ENCODE assay signal across 15 cellular contexts in the genomic region with DNA sequence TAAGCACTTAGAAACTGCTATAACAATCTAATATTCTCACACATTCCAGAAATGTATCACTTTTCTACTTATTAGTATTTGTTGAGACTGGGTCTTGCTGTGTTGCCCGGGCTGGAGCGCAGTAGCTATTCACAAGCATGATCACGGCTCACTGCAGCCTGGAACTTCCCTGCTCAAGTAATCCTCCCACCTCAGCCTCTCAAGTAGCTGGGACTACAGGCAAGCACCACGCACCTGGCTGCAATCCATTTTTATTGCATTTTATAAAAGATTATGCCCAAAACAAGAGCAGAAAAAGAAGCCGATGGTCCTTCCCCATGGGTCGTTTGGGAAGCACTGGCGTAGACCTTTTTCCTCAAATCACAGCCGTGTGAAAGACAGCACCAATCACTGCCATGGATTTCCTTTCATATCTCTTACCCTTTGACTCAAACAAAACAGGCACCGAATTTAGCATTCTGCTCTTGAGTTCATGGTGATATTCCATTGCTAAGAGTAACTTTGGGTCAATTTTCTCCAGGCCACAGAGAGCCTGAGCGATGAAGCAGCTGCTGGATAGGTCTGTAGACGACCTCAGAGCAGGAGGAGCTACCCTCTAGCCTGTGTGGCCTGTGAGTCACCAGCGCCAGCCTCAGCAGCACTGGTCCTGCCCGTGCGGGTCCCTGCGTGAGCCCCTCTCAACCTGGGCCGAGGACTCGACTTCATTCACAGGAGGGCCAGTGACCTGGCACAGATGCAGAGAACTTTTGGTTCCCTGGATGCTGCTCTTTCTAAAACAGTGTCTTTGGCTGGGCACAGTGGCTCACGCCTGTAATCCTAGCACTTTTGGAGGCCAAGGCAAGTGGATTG.
DNase-seq lines count a peak whose midpoint lies in the region; ATAC-seq and TF ChIP-seq lines count a peak whose summit lies in the region.
"Had no signal": no experiment of that assay in that cellular context is flagged by ENCODE, and none has a peak within 500 bp of the region (broad histone marks: within the 10 kb centered on the region; RNA-seq: fewer than 3 reads in every experiment).

No MANE protein-coding gene starts in this region.

- no peak overlapping the region for H3K4me3 ChIP-seq in CD4-positive, CD25-positive, alpha-beta regulatory T cell (ENCODE audit: low read depth, low read length)
- no peak overlapping the region for H3K4me3 ChIP-seq in OCI-LY7 (ENCODE audit: low read depth, low read length, poor library complexity, severe bottlenecking)
- H3K4me3 ChIP-seq: right lobe of liver had no signal

- no peaks in the 10 kb centered on the region for H3K9me3 Mint-ChIP-seq in CD4-positive, CD25-positive, alpha-beta regulatory T cell
- H3K9me3 Mint-ChIP-seq in activated T-helper 17 cell treated with anti-CD3 and anti-CD28 coated beads, Interleukin-2, amount 50 U/mL, for 72 hours: no peaks in the 10 kb centered on the region
- H3K9me3 Mint-ChIP-seq: activated naive CD4-positive, alpha-beta T cell treated with anti-CD3 and anti-CD28 coated beads, Interleukin-2, amount 50 U/mL, for 24 hours had no signal

- no peaks in the 10 kb centered on the region for H3K9me2 ChIP-seq in OCI-LY7 (ENCODE audit: insufficient read depth, low read length)

- BruUV-seq in OCI-LY7 (replicated peaks; lab: Mats Ljungman, UMichigan): no TSS peak

- peak overlapping the region; percentile 2 for H3K27ac ChIP-seq in CD4-positive, CD25-positive, alpha-beta regulatory T cell (ENCODE audit: insufficient read depth, low read length, poor library complexity, severe bottlenecking)
- no peak overlapping the region for H3K27ac ChIP-seq in OCI-LY7 (ENCODE audit: low read depth, low read length, poor library complexity, severe bottlenecking)
- H3K27ac ChIP-seq: epithelial cell of prostate, right lobe of liver had no signal

- TF ChIP-seq CTCF in OCI-LY7 (conservative IDR thresholded peaks at IDR 0.05; ENCODE audit: low read length): no peak

- no peak for ATAC-seq in CD4-positive, CD25-positive, alpha-beta regulatory T cell (ENCODE audit: low read depth in 2 of 2)
- no peak for ATAC-seq in activated T-helper 17 cell treated with anti-CD3 and anti-CD28 coated beads, Interleukin-2, amount 50 U/mL, for 72 hours (replicated peaks)
- ATAC-seq: HCT116, left cardiac atrium had no signal

- no peak for DNase-seq in CD4-positive, CD25-positive, alpha-beta regulatory T cell
- DNase-seq in ELR (ENCODE audit: low read depth) (peak; percentile 13), myocyte (ENCODE audit: low read depth) (peak; percentile 70), pons (ENCODE audit: low spot score) (no peak), OCI-LY7 (ENCODE audit: low spot score) (no peak), NCI-H146 (lab: John Stamatoyannopoulos, UW) (no peak)
- DNase-seq: left cardiac atrium; NCI-H187 treated with DMSO at 0.1 percent for 48 hours; NCI-H748 treated with DMSO at 0.1 percent for 48 hours; right lobe of liver; stimulated activated CD4-positive, alpha-beta T cell treated with anti-CD3 and anti-CD28 coated beads, Interleukin-4, amount 100 ng/mL, for 1 hour had no signal

- H3K79me2 ChIP-seq in OCI-LY7 (ENCODE audit: insufficient read depth, low read depth, low read length): no peaks in the 10 kb centered on the region

- H3K27me3 ChIP-seq in CD4-positive, CD25-positive, alpha-beta regulatory T cell (ENCODE audit: control insufficient read depth, insufficient read depth, low read length): no peaks in the 10 kb centered on the region
- H3K27me3 ChIP-seq: right lobe of liver had no signal

- peaks cover 11 to 60% (median 32%) of the 10 kb centered on the region in 4 donors for H3K4me1 Mint-ChIP-seq in CD4-positive, CD25-positive, alpha-beta regulatory T cell
- peaks cover 33% of the 10 kb centered on the region for H3K4me1 Mint-ChIP-seq in activated T-helper 17 cell treated with anti-CD3 and anti-CD28 coated beads, Interleukin-2, amount 50 U/mL, for 72 hours

- peak overlapping the region; percentile 31 to 91 (median 72) for H3K27ac Mint-ChIP-seq in CD4-positive, CD25-positive, alpha-beta regulatory T cell
- peak overlapping the region; percentile 41 for H3K27ac Mint-ChIP-seq in activated T-helper 17 cell treated with anti-CD3 and anti-CD28 coated beads, Interleukin-2, amount 50 U/mL, for 72 hours

- H2AFZ ChIP-seq in OCI-LY7 (ENCODE audit: low read length): no peak overlapping the region

- peaks cover 77% of the 10 kb centered on the region for H3K36me3 ChIP-seq in CD4-positive, CD25-positive, alpha-beta regulatory T cell (ENCODE audit: control insufficient read depth, insufficient read depth, low read length)
- peaks cover 94% of the 10 kb centered on the region for H3K36me3 ChIP-seq in OCI-LY7 (ENCODE audit: insufficient read depth, low read length)

- H4K20me1 ChIP-seq in OCI-LY7 (ENCODE audit: insufficient read depth, low read length): no peaks in the 10 kb centered on the region

- peaks cover 4% of the 10 kb centered on the region for H3K27me3 Mint-ChIP-seq in CD4-positive, CD25-positive, alpha-beta regulatory T cell
- no peaks in the 10 kb centered on the region for H3K27me3 Mint-ChIP-seq in activated T-helper 17 cell treated with anti-CD3 and anti-CD28 coated beads, Interleukin-2, amount 50 U/mL, for 72 hours
- H3K27me3 Mint-ChIP-seq: activated naive CD4-positive, alpha-beta T cell treated with anti-CD3 and anti-CD28 coated beads, Interleukin-2, amount 50 U/mL, for 24 hours had no signal

- CTCF ChIA-PET in OCI-LY7 (lab: Charles Lee; ENCODE audit: unreplicated experiment): interaction anchor here (0.6 kb wide), 1 partner anchor 103 kb away, joined by 3 read pairs; no protein-coding TSS in a partner anchor

- peaks cover 55% of the 10 kb centered on the region for H3K36me3 Mint-ChIP-seq in CD4-positive, CD25-positive, alpha-beta regulatory T cell
- peaks cover 91% of the 10 kb centered on the region for H3K36me3 Mint-ChIP-seq in activated T-helper 17 cell treated with anti-CD3 and anti-CD28 coated beads, Interleukin-2, amount 50 U/mL, for 72 hours (ENCODE audit: low read depth)

- no peak overlapping the region for H3K4me2 ChIP-seq in OCI-LY7 (ENCODE audit: low read length)

- intact Hi-C loops in OCI-LY7 (cut with micrococcal nuclease; ENCODE audit: unreplicated experiment): no loop called here

- peak overlapping the region; percentile 28 to 65 (median 41) for H3K4me3 Mint-ChIP-seq in CD4-positive, CD25-positive, alpha-beta regulatory T cell
- H3K4me3 Mint-ChIP-seq in activated T-helper 17 cell treated with anti-CD3 and anti-CD28 coated beads, Interleukin-2, amount 50 U/mL, for 72 hours: no peak overlapping the region
- H3K4me3 Mint-ChIP-seq: activated naive CD4-positive, alpha-beta T cell treated with anti-CD3 and anti-CD28 coated beads, Interleukin-2, amount 50 U/mL, for 24 hours had no signal

- H3K9me3 ChIP-seq in CD4-positive, CD25-positive, alpha-beta regulatory T cell (ENCODE audit: control insufficient read depth in 2 of 2, low read length in 2 of 2): no peaks in the 10 kb centered on the region
- no peaks in the 10 kb centered on the region for H3K9me3 ChIP-seq in OCI-LY7 (ENCODE audit: low read length)
- H3K9me3 ChIP-seq: right lobe of liver had no signal

- peaks cover 27% of the 10 kb centered on the region for H3K4me1 ChIP-seq in CD4-positive, CD25-positive, alpha-beta regulatory T cell (ENCODE audit: control insufficient read depth, insufficient read depth, low read length, poor library complexity, severe bottlenecking)
- peaks cover 7% of the 10 kb centered on the region for H3K4me1 ChIP-seq in OCI-LY7 (ENCODE audit: insufficient read depth, low read length, poor library complexity, severe bottlenecking)
- H3K4me1 ChIP-seq: right lobe of liver had no signal

- POLR2A ChIA-PET in OCI-LY7 (lab: Charles Lee): interaction anchor here (0.6 to 1.0 kb wide), 2 partner anchors 29 to 655 kb away, joined by 3 read pairs; no protein-coding TSS in a partner anchor

Comparison
In these comparisons a context has a peak if more than half of its experiments do, and no peak if none do; other contexts are left out.
1. DNase-seq: peak in ELR (single experiment) and myocyte (single experiment); none in CD4-positive, CD25-positive, alpha-beta regulatory T cell (0 of 3), pons (single experiment), OCI-LY7 (single experiment) and NCI-H146 (single experiment).